Comparison of ENCODE assay signal across 32 cellular contexts in genomic region chr9:109048822-109049221, GRCh38.
"Had no signal": no experiment of that assay in that cellular context is flagged by ENCODE, and none has a peak within 500 bp of the region (broad histone marks: within the 10 kb centered on the region; RNA-seq: fewer than 3 reads in every experiment).

No MANE protein-coding gene starts in this region.

- H3K4me3 Mint-ChIP-seq: activated B cell treated with CpG ODN at 0.5 μM for 24 hours; activated CD8-positive, alpha-beta memory T cell treated with anti-CD3 and anti-CD28 coated beads, Interleukin-2, amount 10 ng/mL, durations not matched to agents 7 days and 5 days; activated CD8-positive, alpha-beta T cell treated with anti-CD3 and anti-CD28 coated beads for 36 hours; activated naive CD4-positive, alpha-beta T cell treated with anti-CD3 and anti-CD28 coated beads, Interleukin-2, amount 10 ng/mL, durations not matched to agents 7 days and 5 days; activated naive CD8-positive, alpha-beta T cell; activated T-helper 1 cell treated with anti-CD3 and anti-CD28 coated beads, Interleukin-12 subunit alpha, Interleukin-12 subunit beta, Interleukin-2, Interleukin-4 antibody, amounts not matched to agents 30 ng/mL and 10 ng/mL and 1 ng/mL, durations not matched to agents 14 hours and 24 hours and 36 hours; effector memory CD8-positive, alpha-beta T cell; T-helper 17 cell; T-helper 2 cell treated with Interferon-gamma antibody and Interleukin-4, amounts not matched to agents 5 μg/mL and 100 μg/mL, for 36 hours had no signal

- H3K27me3 Mint-ChIP-seq: activated B cell treated with CpG ODN at 0.5 μM for 24 hours; activated CD8-positive, alpha-beta memory T cell treated with anti-CD3 and anti-CD28 coated beads, Interleukin-2, amount 10 ng/mL, durations not matched to agents 7 days and 5 days; activated CD8-positive, alpha-beta T cell treated with anti-CD3 and anti-CD28 coated beads for 36 hours; activated naive CD4-positive, alpha-beta T cell treated with anti-CD3 and anti-CD28 coated beads, Interleukin-2, amount 10 ng/mL, durations not matched to agents 7 days and 5 days; activated naive CD8-positive, alpha-beta T cell; effector memory CD8-positive, alpha-beta T cell; T-helper 17 cell had no signal

- H3K4me1 Mint-ChIP-seq: activated B cell treated with CpG ODN at 0.5 μM for 24 hours; activated naive CD4-positive, alpha-beta T cell treated with anti-CD3 and anti-CD28 coated beads, Interleukin-2, amount 10 ng/mL, durations not matched to agents 7 days and 5 days had no signal

- H3K9me3 Mint-ChIP-seq: activated B cell treated with CpG ODN at 0.5 μM for 24 hours; activated CD8-positive, alpha-beta T cell treated with anti-CD3 and anti-CD28 coated beads for 36 hours; activated naive CD4-positive, alpha-beta T cell treated with anti-CD3 and anti-CD28 coated beads, Interleukin-2, amount 10 ng/mL, durations not matched to agents 7 days and 5 days; activated T-helper 1 cell treated with anti-CD3 and anti-CD28 coated beads, Interleukin-12 subunit alpha, Interleukin-12 subunit beta, Interleukin-2, Interleukin-4 antibody, amounts not matched to agents 30 ng/mL and 10 ng/mL and 1 ng/mL, durations not matched to agents 14 hours and 24 hours and 36 hours; effector memory CD8-positive, alpha-beta T cell; T-helper 2 cell treated with Interferon-gamma antibody and Interleukin-4, amounts not matched to agents 5 μg/mL and 100 μg/mL, for 36 hours had no signal

- ATAC-seq: activated CD4-positive, CD25-positive, alpha-beta regulatory T cell treated with anti-CD3 and anti-CD28 coated beads, Interleukin-2, amount 50 U/mL, for 24 hours; activated CD8-positive, alpha-beta memory T cell treated with anti-CD3 and anti-CD28 coated beads, Interleukin-2, amount 10 ng/mL, durations not matched to agents 7 days and 5 days; activated CD8-positive, alpha-beta T cell treated with anti-CD3 and anti-CD28 coated beads for 36 hours; effector memory CD8-positive, alpha-beta T cell; T-helper 17 cell had no signal

- FAIRE-seq: astrocyte, bronchial epithelial cell, colon, frontal cortex had no signal

- H3K27ac Mint-ChIP-seq: activated B cell treated with CpG ODN at 0.5 μM for 24 hours; activated CD8-positive, alpha-beta memory T cell treated with anti-CD3 and anti-CD28 coated beads, Interleukin-2, amount 10 ng/mL, durations not matched to agents 7 days and 5 days; activated CD8-positive, alpha-beta T cell treated with anti-CD3 and anti-CD28 coated beads for 36 hours; activated naive CD8-positive, alpha-beta T cell; activated T-helper 1 cell treated with anti-CD3 and anti-CD28 coated beads, Interleukin-12 subunit alpha, Interleukin-12 subunit beta, Interleukin-2, Interleukin-4 antibody, amounts not matched to agents 30 ng/mL and 10 ng/mL and 1 ng/mL, durations not matched to agents 14 hours and 24 hours and 36 hours; effector memory CD8-positive, alpha-beta T cell; T-helper 17 cell; T-helper 2 cell treated with Interferon-gamma antibody and Interleukin-4, amounts not matched to agents 5 μg/mL and 100 μg/mL, for 36 hours had no signal

- DNase-seq: activated B cell treated with CpG ODN at 0.5 μM for 24 hours; activated CD4-positive, alpha-beta T cell treated with anti-CD3 and anti-CD28 coated beads for 48 hours; activated CD4-positive, alpha-beta T cell treated with anti-CD3 and anti-CD28 coated beads, Interleukin-2, amount 50 U/mL, for 1 hour; activated CD4-positive, alpha-beta T cell treated with anti-CD3 and anti-CD28 coated beads, Interleukin-2, amount 50 U/mL, for 48 hours; activated CD8-positive, alpha-beta memory T cell treated with anti-CD3 and anti-CD28 coated beads, Interleukin-2, amount 10 ng/mL, durations not matched to agents 7 days and 5 days; activated CD8-positive, alpha-beta memory T cell treated with anti-CD3 and anti-CD28 coated beads, Interleukin-2, amount 50 U/mL, for 4 hours; activated CD8-positive, alpha-beta T cell treated with anti-CD3 and anti-CD28 coated beads for 36 hours; activated gamma-delta T cell; activated naive CD4-positive, alpha-beta T cell; activated naive CD4-positive, alpha-beta T cell treated with anti-CD3 and anti-CD28 coated beads, Interleukin-2, amount 10 ng/mL, durations not matched to agents 7 days and 5 days; activated T-cell treated with anti-CD3 and anti-CD28 coated beads, Interleukin-2, amount 50 U/mL, for 1 hour; activated T-cell treated with anti-CD3 and anti-CD28 coated beads, Interleukin-2, amount 50 U/mL, for 48 hours; amniotic stem cell; brain microvascular endothelial cell; cortex of kidney; dermis blood vessel endothelial cell; effector CD4-positive, alpha-beta T cell; effector memory CD8-positive, alpha-beta T cell; foreskin fibroblast; head of caudate nucleus; T-helper 1 cell; T-helper 17 cell; T1000; WERI-Rb-1 had no signal
